In the genomic region with DNA sequence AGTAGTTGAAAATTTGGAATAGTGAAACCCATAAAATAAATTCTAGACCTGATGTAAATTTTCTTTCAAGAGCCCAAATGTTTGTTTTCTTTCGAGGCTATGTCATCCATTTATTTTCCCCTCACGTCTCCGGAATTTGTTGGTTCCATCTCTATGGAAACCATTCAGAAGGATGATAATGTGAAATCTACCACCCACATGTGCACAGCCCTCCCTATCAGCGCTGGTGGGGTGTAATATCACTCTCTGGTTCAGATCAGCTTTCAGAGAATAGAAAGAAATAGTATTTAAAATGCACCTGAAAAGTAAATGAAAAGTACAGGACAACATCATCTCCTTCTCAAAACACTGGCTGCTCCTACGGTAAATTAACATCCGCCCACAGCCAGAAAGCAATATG, we compare ENCODE assay signal across 24 cellular contexts. TPM values are rescaled to one million over a fixed set of nuclear protein-coding genes. Genes with fewer than 3 reads are reported as not detected.
DNase-seq lines count a peak whose midpoint lies in the region; ATAC-seq and TF ChIP-seq lines count a peak whose summit lies in the region.
"Had no signal": no experiment of that assay in that cellular context is flagged by ENCODE, and none has a peak within 500 bp of the region (broad histone marks: within the 10 kb centered on the region; RNA-seq: fewer than 3 reads in every experiment).

No MANE protein-coding gene starts in this region.

- H3F3A ChIP-seq in GM23338 (replicated peaks; ENCODE audit: low read depth), result no peaks in the 10 kb centered on the region

- H3K4me1 ChIP-seq in GM23338 (ENCODE audit: insufficient read depth), result peaks cover 15% of the 10 kb centered on the region

- TF ChIP-seq CTCF in GM23338 (conservative IDR thresholded peaks at IDR 0.05; ENCODE audit: low read depth in 2 of 2), result no peak
- TF ChIP-seq CTCF in brain (conservative IDR thresholded peaks at IDR 0.05), result no peak

- H3K4me3 Mint-ChIP-seq in GM23338, result no peak overlapping the region
- H3K4me3 Mint-ChIP-seq in brain, result peak overlapping the region in 4 of 5 experiments; percentile 17 to 63 (median 44)
- H3K4me3 Mint-ChIP-seq in T-cell, result no peak overlapping the region
- H3K4me3 Mint-ChIP-seq: CD4-positive, CD25-positive, alpha-beta regulatory T cell; H9 had no signal

- peaks cover 14% of the 10 kb centered on the region for H4K20me1 ChIP-seq in GM23338 (replicated peaks; ENCODE audit: insufficient read depth)

- peak overlapping the region; percentile 14; the same call in 1 of the 2 replicates for H3K27ac Mint-ChIP-seq in GM23338
- H3K27ac Mint-ChIP-seq in brain, result peak overlapping the region in 4 of 5 experiments; percentile 49 to 92 (median 63)
- no peak overlapping the region for H3K27ac Mint-ChIP-seq in T-cell
- H3K27ac Mint-ChIP-seq: CD4-positive, CD25-positive, alpha-beta regulatory T cell; H9 had no signal

- no peaks in the 10 kb centered on the region for H3K27me3 ChIP-seq in GM23338 (ENCODE audit: insufficient read depth)

- H3K4me1 Mint-ChIP-seq in GM23338, result peaks cover 12% of the 10 kb centered on the region
- peaks cover 25% of the 10 kb centered on the region for H3K4me1 Mint-ChIP-seq in brain
- no peaks in the 10 kb centered on the region for H3K4me1 Mint-ChIP-seq in T-cell
- H3K4me1 Mint-ChIP-seq: CD4-positive, CD25-positive, alpha-beta regulatory T cell had no signal

- H3K27ac ChIP-seq in GM23338 (ENCODE audit: low read depth), result peak overlapping the region; percentile 45; the same call in 1 of the 2 replicates
- H3K27ac ChIP-seq: HL-60, RWPE1, SK-N-MC had no signal

- peaks cover 4% of the 10 kb centered on the region for H3K9me3 Mint-ChIP-seq in GM23338
- peaks cover 0 to 8% (median 0%) of the 10 kb centered on the region in 5 experiments for H3K9me3 Mint-ChIP-seq in brain
- H3K9me3 Mint-ChIP-seq in T-cell, result no peaks in the 10 kb centered on the region

- H3K36me3 Mint-ChIP-seq in GM23338 (ENCODE audit: low read depth) (peaks cover 45% of the 10 kb centered on the region), brain (peaks cover 32% of the 10 kb centered on the region), T-cell (no peaks in the 10 kb centered on the region)
- H3K36me3 Mint-ChIP-seq: CD4-positive, CD25-positive, alpha-beta regulatory T cell had no signal

- no peak overlapping the region for H3K4me2 ChIP-seq in GM23338

- DNase-seq in GM23338 (ENCODE audit: low spot score), result no peak
- peak; percentile 77 for DNase-seq in NCI-H748 (lab: John Stamatoyannopoulos, UW; ENCODE audit: unreplicated experiment)
- peak; percentile 13 for DNase-seq in putamen (ENCODE audit: low spot score)
- no peak for DNase-seq in NCI-H1417 treated with DMSO at 0.1 percent for 48 hours (lab: John Stamatoyannopoulos, UW)
- no peak for DNase-seq in T-cell
- DNase-seq: CD4-positive, CD25-positive, alpha-beta regulatory T cell; COR-L47; GDM1; H9; MM.1S; NCI-H1048; NCI-H1436; NCI-H187 treated with DMSO at 0.1 percent for 48 hours; NCI-H524 treated with DMSO at 0.1 percent for 48 hours; SHP77 treated with DMSO at 0.1 percent for 48 hours; SW 1271 had no signal

- POLR2A ChIA-PET in T-cell (lab: Charles Lee), result no interaction called here

- CTCF ChIA-PET in T-cell (lab: Charles Lee), result interaction anchor here in 1 of 2 donors (0.6 kb wide), 1 partner anchor 333 kb away, joined by 3 read pairs; no protein-coding TSS in a partner anchor

- no peak overlapping the region for H2AFZ ChIP-seq in GM23338

- no peak overlapping the region for H3K4me3 ChIP-seq in GM23338
- H3K4me3 ChIP-seq: K562, SK-N-MC had no signal

- peaks cover 28% of the 10 kb centered on the region for H3K36me3 ChIP-seq in GM23338 (ENCODE audit: insufficient read depth)

- peaks cover 12% of the 10 kb centered on the region for H3K79me2 ChIP-seq in GM23338 (replicated peaks; ENCODE audit: insufficient read depth)

- no peaks in the 10 kb centered on the region for H3K9me2 ChIP-seq in GM23338 (ENCODE audit: insufficient read depth)

- no peak for ATAC-seq in GM23338
- no peak for ATAC-seq in HG03097 (IDR thresholded peaks at IDR 0.05; ENCODE audit: low FRiP score, unreplicated experiment)
- ATAC-seq in T-cell (replicated peaks in 1 of 4), result no peak
- ATAC-seq: HepG2, K562 had no signal

- peaks cover 2% of the 10 kb centered on the region for H3K27me3 Mint-ChIP-seq in GM23338 (ENCODE audit: insufficient read depth, low read depth, poor library complexity)
- H3K27me3 Mint-ChIP-seq in brain, result peaks cover 3% of the 10 kb centered on the region
- H3K27me3 Mint-ChIP-seq in T-cell, result peaks cover 3 to 4% of the 10 kb centered on the region in 2 donors

TF ChIP-seq in GM23338, 12 proteins besides CTCF, POLR2A, EP300 and RAD21:
- TF ChIP-seq POLR2AphosphoS5 (IDR thresholded peaks at IDR 0.05; ENCODE audit: low read depth), result no peak
- no peak for TF ChIP-seq CREB1 (CRISPR knock-in tag; IDR thresholded peaks at IDR 0.05; ENCODE audit: low read depth)
- TF ChIP-seq NANOG (IDR thresholded peaks at IDR 0.05; ENCODE audit: borderline replicate concordance), result no peak
- TF ChIP-seq EZH2phosphoT487 (IDR thresholded peaks at IDR 0.05; ENCODE audit: unreplicated experiment), result no peak
- TF ChIP-seq, protein P1, sequence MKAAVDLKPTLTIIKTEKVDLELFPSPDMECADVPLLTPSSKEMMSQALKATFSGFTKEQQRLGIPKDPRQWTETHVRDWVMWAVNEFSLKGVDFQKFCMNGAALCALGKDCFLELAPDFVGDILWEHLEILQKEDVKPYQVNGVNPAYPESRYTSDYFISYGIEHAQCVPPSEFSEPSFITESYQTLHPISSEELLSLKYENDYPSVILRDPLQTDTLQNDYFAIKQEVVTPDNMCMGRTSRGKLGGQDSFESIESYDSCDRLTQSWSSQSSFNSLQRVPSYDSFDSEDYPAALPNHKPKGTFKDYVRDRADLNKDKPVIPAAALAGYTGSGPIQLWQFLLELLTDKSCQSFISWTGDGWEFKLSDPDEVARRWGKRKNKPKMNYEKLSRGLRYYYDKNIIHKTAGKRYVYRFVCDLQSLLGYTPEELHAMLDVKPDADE (IDR thresholded peaks at IDR 0.05), result no peak
- TF ChIP-seq, protein P2, sequence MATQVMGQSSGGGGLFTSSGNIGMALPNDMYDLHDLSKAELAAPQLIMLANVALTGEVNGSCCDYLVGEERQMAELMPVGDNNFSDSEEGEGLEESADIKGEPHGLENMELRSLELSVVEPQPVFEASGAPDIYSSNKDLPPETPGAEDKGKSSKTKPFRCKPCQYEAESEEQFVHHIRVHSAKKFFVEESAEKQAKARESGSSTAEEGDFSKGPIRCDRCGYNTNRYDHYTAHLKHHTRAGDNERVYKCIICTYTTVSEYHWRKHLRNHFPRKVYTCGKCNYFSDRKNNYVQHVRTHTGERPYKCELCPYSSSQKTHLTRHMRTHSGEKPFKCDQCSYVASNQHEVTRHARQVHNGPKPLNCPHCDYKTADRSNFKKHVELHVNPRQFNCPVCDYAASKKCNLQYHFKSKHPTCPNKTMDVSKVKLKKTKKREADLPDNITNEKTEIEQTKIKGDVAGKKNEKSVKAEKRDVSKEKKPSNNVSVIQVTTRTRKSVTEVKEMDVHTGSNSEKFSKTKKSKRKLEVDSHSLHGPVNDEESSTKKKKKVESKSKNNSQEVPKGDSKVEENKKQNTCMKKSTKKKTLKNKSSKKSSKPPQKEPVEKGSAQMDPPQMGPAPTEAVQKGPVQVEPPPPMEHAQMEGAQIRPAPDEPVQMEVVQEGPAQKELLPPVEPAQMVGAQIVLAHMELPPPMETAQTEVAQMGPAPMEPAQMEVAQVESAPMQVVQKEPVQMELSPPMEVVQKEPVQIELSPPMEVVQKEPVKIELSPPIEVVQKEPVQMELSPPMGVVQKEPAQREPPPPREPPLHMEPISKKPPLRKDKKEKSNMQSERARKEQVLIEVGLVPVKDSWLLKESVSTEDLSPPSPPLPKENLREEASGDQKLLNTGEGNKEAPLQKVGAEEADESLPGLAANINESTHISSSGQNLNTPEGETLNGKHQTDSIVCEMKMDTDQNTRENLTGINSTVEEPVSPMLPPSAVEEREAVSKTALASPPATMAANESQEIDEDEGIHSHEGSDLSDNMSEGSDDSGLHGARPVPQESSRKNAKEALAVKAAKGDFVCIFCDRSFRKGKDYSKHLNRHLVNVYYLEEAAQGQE (IDR thresholded peaks at IDR 0.05; ENCODE audit: unreplicated experiment), result no peak

RNA-seq across cellular contexts. Expression of a gene that starts 28.6 kb away (rescaled TPM):
- total RNA-seq in GM23338 (2014; rRNA removed; shearing (Covaris generic)), result 133 and 139 TPM in 2 replicates
- polyA plus RNA-seq in GM23338 (2016; fragmentation: Nextera tagmentation; extraction: Ambion mirVana) (63.5 and 71.9 TPM in 2 replicates), brain (ENCODE audit: insufficient read depth, low read depth, low replicate concordance) (5.1 TPM)
- total RNA-seq in T-cell, result under 1 TPM; 0.21 to 0.79 (median 0.70) TPM
- total RNA-seq: CD4-positive, CD25-positive, alpha-beta regulatory T cell; HT-29 had no signal

Comparison
In these comparisons a context has a peak if more than half of its experiments do, and no peak if none do; other contexts are left out.
1. DNase-seq: peak in NCI-H748 (single experiment) and putamen (single experiment); none in GM23338 (single experiment), NCI-H1417 treated with DMSO at 0.1 percent for 48 hours (single experiment) and T-cell (0 of 34).
2. H3K27ac Mint-ChIP-seq: peak in GM23338 (single experiment) and brain (4 of 5); none in T-cell (0 of 2).
3. H3K4me3 Mint-ChIP-seq: peak in brain (4 of 5); none in GM23338 (single experiment) and T-cell (0 of 3).
4. RNA of a gene that starts 28.6 kb away (total RNA-seq): 133 to 139 TPM in GM23338; 0.21 to 0.79 TPM in T-cell; every median in the first group is over 10 times any median in the second.